Comparison of ENCODE assay signal across 19 cellular contexts in the genomic region with DNA sequence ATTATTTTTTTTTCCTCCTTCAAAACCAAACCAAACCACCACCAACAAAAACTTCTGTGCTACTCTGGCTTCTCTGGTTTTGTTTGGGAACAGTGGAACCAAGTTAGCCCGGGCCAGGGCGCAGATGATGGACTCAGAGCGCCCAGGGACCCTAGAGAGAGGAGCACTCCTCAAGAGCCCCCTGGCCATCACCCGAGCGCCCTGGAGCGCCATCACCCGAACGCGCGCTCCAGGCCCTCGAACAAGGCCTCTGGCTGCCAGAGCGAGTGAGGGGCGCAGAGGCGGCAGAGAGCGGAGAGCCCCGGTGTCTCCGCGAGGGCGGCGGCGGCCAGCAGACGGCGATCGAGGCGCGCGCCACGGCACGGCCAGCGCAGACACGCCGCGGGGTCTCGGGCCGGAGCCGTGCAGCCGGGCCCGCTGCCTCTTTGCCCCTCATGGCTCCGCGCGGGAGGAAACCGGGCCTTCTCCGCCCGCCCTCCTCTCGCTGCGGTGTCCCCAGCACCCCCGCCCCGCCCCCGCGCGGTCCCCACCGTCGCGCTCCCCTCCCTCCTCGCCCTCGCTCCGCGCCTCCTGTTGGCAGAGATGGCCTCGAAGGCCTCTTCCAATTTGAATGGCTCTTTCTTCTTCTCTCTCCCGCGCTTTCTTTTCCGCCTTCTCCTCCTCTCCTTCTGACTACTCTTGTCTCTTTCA. TPM values are rescaled to one million over a fixed set of nuclear protein-coding genes. Genes with fewer than 3 reads are reported as not detected.
DNase-seq lines count a peak whose midpoint lies in the region; ATAC-seq and TF ChIP-seq lines count a peak whose summit lies in the region.
"Had no signal": no experiment of that assay in that cellular context is flagged by ENCODE, and none has a peak within 500 bp of the region (broad histone marks: within the 10 kb centered on the region; RNA-seq: fewer than 3 reads in every experiment).

No MANE protein-coding gene starts in this region.

- no peak for DNase-seq in stimulated activated naive CD8-positive, alpha-beta T cell treated with anti-CD3 and anti-CD28 coated beads, Interleukin-15, Interleukin-2, amounts not matched to agents 100 U/mL and 50 U/mL, for 24 hours
- DNase-seq in astrocyte of the cerebellum (ENCODE audit: low read depth): no peak
- peak; percentile 83 for DNase-seq in left kidney (ENCODE audit: low read depth, low spot score)
- no peak for DNase-seq in T1000 (lab: John Stamatoyannopoulos, UW)
- no peak for DNase-seq in adrenal gland
- DNase-seq in GM10248 (ENCODE audit: extremely low spot score): no peak
- DNase-seq: activated gamma-delta T cell treated with Interleukin-2 at 50 U/mL for 16 hours; BE2C; GF-D8; kidney glomerular epithelial cell; NCI-H524 treated with DMSO at 0.1 percent for 48 hours; stimulated activated CD4-positive, alpha-beta T cell treated with anti-CD3 and anti-CD28 coated beads, Interleukin-2, amount 100 ng/mL, for 24 hours; stimulated activated naive CD8-positive, alpha-beta T cell treated with anti-CD3 and anti-CD28 coated beads, Interleukin-15, amount 100 ng/mL, for 72 hours had no signal

- H3K27ac ChIP-seq in adrenal gland: no peak overlapping the region

- peaks cover 14% of the 10 kb centered on the region for H3K4me1 Mint-ChIP-seq in stimulated activated naive CD8-positive, alpha-beta T cell treated with anti-CD3 and anti-CD28 coated beads, Interleukin-15, Interleukin-2, amounts not matched to agents 100 ng/mL and 50 ng/mL, for 24 hours (ENCODE audit: low read depth)

- peaks cover 75% of the 10 kb centered on the region for H3K27me3 Mint-ChIP-seq in stimulated activated naive CD8-positive, alpha-beta T cell treated with anti-CD3 and anti-CD28 coated beads, Interleukin-15, Interleukin-2, amounts not matched to agents 100 ng/mL and 50 ng/mL, for 24 hours

- H3K27me3 ChIP-seq in adrenal gland: peaks cover 89% of the 10 kb centered on the region

- in situ Hi-C loops in astrocyte of the cerebellum (cut with HindIII; ENCODE audit: low sequenced_read_pairs): no loop called here

- intact Hi-C loops in adrenal gland (cut with DNase I): no loop called here

- no peaks in the 10 kb centered on the region for H3K9me3 ChIP-seq in adrenal gland (replicated peaks in 1 of 3)
- H3K9me3 ChIP-seq: BE2C had no signal

- H3K36me3 Mint-ChIP-seq in stimulated activated naive CD8-positive, alpha-beta T cell treated with anti-CD3 and anti-CD28 coated beads, Interleukin-15, Interleukin-2, amounts not matched to agents 100 ng/mL and 50 ng/mL, for 24 hours (ENCODE audit: low read depth): no peaks in the 10 kb centered on the region

- CTCF ChIA-PET in GM10248 (lab: Yijun Ruan, JAX): interaction anchor here (1.3 kb wide), 1 partner anchor 14 kb away, joined by 4 read pairs; no protein-coding TSS in a partner anchor

- no peak overlapping the region for H3K27ac Mint-ChIP-seq in stimulated activated naive CD8-positive, alpha-beta T cell treated with anti-CD3 and anti-CD28 coated beads, Interleukin-15, Interleukin-2, amounts not matched to agents 100 ng/mL and 50 ng/mL, for 24 hours

- no peaks in the 10 kb centered on the region for H3K9me3 Mint-ChIP-seq in stimulated activated naive CD8-positive, alpha-beta T cell treated with anti-CD3 and anti-CD28 coated beads, Interleukin-15, Interleukin-2, amounts not matched to agents 100 ng/mL and 50 ng/mL, for 24 hours

- ATAC-seq in stimulated activated naive CD8-positive, alpha-beta T cell treated with anti-CD3 and anti-CD28 coated beads, Interleukin-15, Interleukin-2, amounts not matched to agents 100 U/mL and 50 U/mL, for 24 hours: no peak
- no peak for ATAC-seq in HG03354 (IDR thresholded peaks at IDR 0.05; ENCODE audit: poor library complexity, severe bottlenecking, unreplicated experiment)
- ATAC-seq: activated CD4-positive, CD25-positive, alpha-beta regulatory T cell treated with anti-CD3 and anti-CD28 coated beads, Interleukin-2, amount 50 U/mL, for 24 hours; Right ventricle myocardium inferior; stimulated activated naive CD8-positive, alpha-beta T cell treated with anti-CD3 and anti-CD28 coated beads, Interleukin-15, amount 100 ng/mL, for 72 hours had no signal

- H3K4me3 Mint-ChIP-seq in stimulated activated naive CD8-positive, alpha-beta T cell treated with anti-CD3 and anti-CD28 coated beads, Interleukin-15, Interleukin-2, amounts not matched to agents 100 ng/mL and 50 ng/mL, for 24 hours: peak overlapping the region; percentile 13

- 2 to 8% (median 3%) methylated on average over 19 to 62 of the region's 62 CpGs for WGBS in adrenal gland, 4 donors

- peak; percentile 18 for TF ChIP-seq CTCF in astrocyte of the cerebellum (IDR thresholded peaks at IDR 0.05; ENCODE audit: low read depth, low read length, missing control alignments)
- TF ChIP-seq CTCF in adrenal gland (IDR thresholded peaks at IDR 0.05): no peak
- TF ChIP-seq CTCF in GM10248 (IDR thresholded peaks at IDR 0.05; ENCODE audit: control extremely low read depth, extremely low read depth, low read depth, missing control alignments): no peak

- no peak for TF ChIP-seq POLR2A in adrenal gland (IDR thresholded peaks at IDR 0.05)

- peaks cover 0 to 3% of the 10 kb centered on the region in 2 donors for H3K4me1 ChIP-seq in adrenal gland (replicated peaks in 1 of 2)
- H3K4me1 ChIP-seq: BE2C had no signal

- POLR2A ChIA-PET in GM10248 (lab: Yijun Ruan, JAX): no interaction called here

- H3K4me3 ChIP-seq in astrocyte of the cerebellum (ENCODE audit: low read depth, low read length) (no peak overlapping the region), adrenal gland (no peak overlapping the region)

- H3K36me3 ChIP-seq in adrenal gland (replicated peaks in 1 of 2): no peaks in the 10 kb centered on the region
- H3K36me3 ChIP-seq: BE2C had no signal

RNA-seq across cellular contexts. Expression of a gene that starts 4.2 kb away (rescaled TPM):
- not detected for total RNA-seq in adrenal gland
- not detected for polyA plus RNA-seq in adrenal gland
- total RNA-seq: fibroblast of villous mesenchyme, omental fat pad, Right ventricle myocardium inferior had no signal
